Comparison of ENCODE assay signal across 13 cellular contexts in genomic region chr10:117656385-117657367, GRCh38.
DNase-seq lines count a peak whose midpoint lies in the region; ATAC-seq and TF ChIP-seq lines count a peak whose summit lies in the region.
"Had no signal": no experiment of that assay in that cellular context is flagged by ENCODE, and none has a peak within 500 bp of the region (broad histone marks: within the 10 kb centered on the region; RNA-seq: fewer than 3 reads in every experiment).

No MANE protein-coding gene starts in this region.

- peaks cover 4% of the 10 kb centered on the region for H3K36me3 ChIP-seq in OCI-LY3 (replicated peaks; ENCODE audit: low read depth, low read length)
- H3K36me3 ChIP-seq: left ventricle myocardium inferior had no signal

- no peak overlapping the region for H3K27ac ChIP-seq in OCI-LY3 (ENCODE audit: low read length)
- H3K27ac ChIP-seq: left ventricle myocardium inferior, psoas muscle had no signal

- ATAC-seq in GM18511 (IDR thresholded peaks at IDR 0.05; ENCODE audit: unreplicated experiment) (peak; percentile 85), GM19438 (IDR thresholded peaks at IDR 0.05; ENCODE audit: low read depth, unreplicated experiment) (peak; percentile 80), HG02943 (IDR thresholded peaks at IDR 0.05; ENCODE audit: low read depth, unreplicated experiment) (peak; percentile 88), T-cell (replicated peaks in 1 of 4) (no peak)
- ATAC-seq: psoas muscle had no signal

- H3K27ac Mint-ChIP-seq in T-cell, result no peak overlapping the region

- H3K4me1 ChIP-seq in OCI-LY3 (ENCODE audit: low read length), result peaks cover 35% of the 10 kb centered on the region
- H3K4me1 ChIP-seq: left ventricle myocardium inferior, psoas muscle had no signal

- CTCF ChIA-PET in T-cell (lab: Charles Lee), result no interaction called here

- H4K20me1 ChIP-seq in OCI-LY3 (ENCODE audit: insufficient read depth, low read length), result no peaks in the 10 kb centered on the region

- H3K27me3 ChIP-seq in OCI-LY3 (ENCODE audit: low read depth, low read length), result no peaks in the 10 kb centered on the region

- POLR2A ChIA-PET in T-cell (lab: Charles Lee), result no interaction called here

- H3K4me3 ChIP-seq in OCI-LY3 (ENCODE audit: low read length), result no peak overlapping the region
- H3K4me3 ChIP-seq: left ventricle myocardium inferior, psoas muscle had no signal

- H3K9me3 Mint-ChIP-seq in T-cell, result peaks cover 0 to 6% (median 5%) of the 10 kb centered on the region in 3 donors

- peak overlapping the region; percentile 40 for H3K4me2 ChIP-seq in OCI-LY3 (ENCODE audit: low read length)

- peak overlapping the region; percentile 61; the same call in 1 of the 2 replicates for H2AFZ ChIP-seq in OCI-LY3 (ENCODE audit: low read depth, low read length)

- H3K27me3 Mint-ChIP-seq in T-cell, result peaks cover 0 to 5% of the 10 kb centered on the region in 2 donors

- no peaks in the 10 kb centered on the region for H3K36me3 Mint-ChIP-seq in T-cell

- no peak overlapping the region for H3K9ac ChIP-seq in OCI-LY3 (ENCODE audit: low read length)

- DNase-seq in COR-L47 (lab: John Stamatoyannopoulos, UW) (no peak), cortex of kidney (lab: John Stamatoyannopoulos, UW) (no peak), T-cell (no peak), NCI-H1694 treated with DMSO at 0.1 percent for 48 hours (lab: John Stamatoyannopoulos, UW) (no peak)
- DNase-seq: activated CD4-positive, alpha-beta T cell treated with anti-CD3 and anti-CD28 coated beads, Interleukin-2, amount 50 U/mL, for 1 hour; HCEC 1CT; left ventricle myocardium inferior; NCI-H1417 treated with DMSO at 0.1 percent for 48 hours; psoas muscle had no signal

- H3K9me3 ChIP-seq in OCI-LY3 (ENCODE audit: insufficient read depth, low read length), result peaks cover 9% of the 10 kb centered on the region; the same call in 1 of the 2 replicates
- H3K9me3 ChIP-seq: psoas muscle had no signal

- H3K79me2 ChIP-seq in OCI-LY3 (ENCODE audit: low read length), result no peaks in the 10 kb centered on the region

- TF ChIP-seq CTCF in OCI-LY3 (IDR thresholded peaks at IDR 0.05; ENCODE audit: low read depth, low read length), result no peak

- H3K4me1 Mint-ChIP-seq in T-cell, result peaks cover 0 to 3% (median 0%) of the 10 kb centered on the region in 3 donors

- H3K4me3 Mint-ChIP-seq in T-cell, result no peak overlapping the region

Comparison
In these comparisons a context has a peak if more than half of its experiments do, and no peak if none do; other contexts are left out.
1. ATAC-seq: peak in GM18511 (single experiment), GM19438 (single experiment) and HG02943 (single experiment); none in T-cell (0 of 4).